Comparison of ENCODE assay signal across 14 cellular contexts in the genomic region with DNA sequence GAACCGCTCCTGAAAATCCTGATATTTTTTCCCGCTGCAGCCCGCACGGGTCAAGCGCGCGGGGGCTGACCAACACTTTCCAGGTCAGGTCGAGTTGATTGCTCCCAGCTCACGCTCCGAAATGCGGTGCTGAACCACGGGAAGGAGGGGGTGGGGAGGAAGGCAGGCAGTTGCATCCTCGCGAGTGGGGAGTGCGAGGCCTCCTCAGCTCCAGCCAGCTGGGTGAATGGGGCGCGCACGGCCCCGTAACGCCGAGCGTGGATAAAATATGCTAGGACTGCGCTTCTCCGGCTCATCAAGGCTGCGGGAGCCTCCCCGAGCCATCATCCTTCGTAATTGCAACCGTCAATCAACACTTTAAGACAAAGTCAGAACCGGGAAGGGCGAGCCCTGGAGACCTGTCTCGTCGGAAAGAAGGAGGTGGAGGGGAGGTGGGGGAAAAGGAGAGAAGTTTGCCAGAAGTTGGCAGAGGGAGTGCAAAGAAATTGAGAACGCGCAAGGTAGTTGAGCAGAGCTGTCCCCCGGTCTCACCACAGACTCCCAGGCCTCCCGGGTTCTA. TPM values are rescaled to one million over a fixed set of nuclear protein-coding genes. Genes with fewer than 3 reads are reported as not detected.
DNase-seq lines count a peak whose midpoint lies in the region; ATAC-seq, FAIRE-seq and TF ChIP-seq lines count a peak whose summit lies in the region.
"Had no signal": no experiment of that assay in that cellular context is flagged by ENCODE, and none has a peak within 500 bp of the region (broad histone marks: within the 10 kb centered on the region; RNA-seq: fewer than 3 reads in every experiment).

No MANE protein-coding gene starts in this region.

- in situ Hi-C loops in gastrocnemius medialis (cut with MboI; ENCODE audit: low sequenced_read_pairs in 4 of 4), result no loop called here

- H3K9me3 Mint-ChIP-seq in Caco-2 (ENCODE audit: unreplicated experiment), result no peaks in the 10 kb centered on the region
- H3K9me3 Mint-ChIP-seq: CD4-positive, alpha-beta T cell had no signal

- peaks cover 3% of the 10 kb centered on the region for H3K36me3 Mint-ChIP-seq in Caco-2 (ENCODE audit: insufficient read depth, unreplicated experiment)

- H3K4me2 ChIP-seq in keratinocyte (ENCODE audit: control insufficient read depth, extremely low read depth, insufficient read depth, low read depth, low read length), result peak overlapping the region; percentile 65

- H3K9me1 ChIP-seq in keratinocyte (ENCODE audit: control insufficient read depth, extremely low read depth, insufficient read depth, low read length), result no peaks in the 10 kb centered on the region

- no TSS peak for BruUV-seq in Caco-2 (replicated peaks; lab: Mats Ljungman, UMichigan)

- POLR2A ChIA-PET in Caco-2 (lab: Charles Lee), result no interaction called here

- H2AFZ ChIP-seq in keratinocyte (ENCODE audit: control insufficient read depth, low read length), result no peak overlapping the region

- no peak for TF ChIP-seq POLR2A in gastrocnemius medialis (IDR thresholded peaks at IDR 0.05)
- no peak for TF ChIP-seq POLR2A in uterus (IDR thresholded peaks at IDR 0.05)

- H3K4me1 ChIP-seq in HUES48 (ENCODE audit: control insufficient read depth, insufficient read depth, low read length), result peaks cover 49% of the 10 kb centered on the region
- H3K4me1 ChIP-seq in keratinocyte (ENCODE audit: control insufficient read depth, extremely low read depth, insufficient read depth, low read length), result peaks cover 15% of the 10 kb centered on the region
- peaks cover 13 to 26% of the 10 kb centered on the region in 2 donors for H3K4me1 ChIP-seq in gastrocnemius medialis
- H3K4me1 ChIP-seq in uterus, result peaks cover 0 to 7% of the 10 kb centered on the region in 2 donors
- 0 out of 2 replicates have a peak, but pooled peaks cover 3% of the 10 kb centered on the region for H3K4me1 ChIP-seq in Caco-2

- H3K79me2 ChIP-seq in keratinocyte (ENCODE audit: control insufficient read depth, insufficient read depth, low read length), result no peaks in the 10 kb centered on the region

- CTCF ChIA-PET in Caco-2 (lab: Charles Lee), result no interaction called here

- no peak overlapping the region for H3K4me3 Mint-ChIP-seq in Caco-2 (ENCODE audit: unreplicated experiment)
- H3K4me3 Mint-ChIP-seq: CD4-positive, alpha-beta T cell had no signal

- peak overlapping the region; percentile 75 for H3K4me3 ChIP-seq in HUES48 (ENCODE audit: low read depth, low read length)
- H3K4me3 ChIP-seq in choroid plexus epithelial cell (ENCODE audit: low read depth, low read length), result peak overlapping the region; percentile 30
- peak overlapping the region in 1 of 3 experiments; percentile 58 for H3K4me3 ChIP-seq in keratinocyte (ENCODE audit: control insufficient read depth in 2 of 3, extremely low read depth in 1 of 3, insufficient read depth in 2 of 3, low read depth in 1 of 3, low read length in 3 of 3)
- peak overlapping the region; percentile 9 to 38 (median 20) for H3K4me3 ChIP-seq in gastrocnemius medialis
- H3K4me3 ChIP-seq in uterus, result no peak overlapping the region
- no peak overlapping the region for H3K4me3 ChIP-seq in Caco-2 (ENCODE audit: low read depth, low read length)

- no peak overlapping the region for H3K27ac ChIP-seq in HUES48 (ENCODE audit: low read depth, low read length)
- no peak overlapping the region for H3K27ac ChIP-seq in keratinocyte (ENCODE audit: control insufficient read depth, insufficient read depth, low read length)
- H3K27ac ChIP-seq in gastrocnemius medialis, result no peak overlapping the region
- H3K27ac ChIP-seq in uterus, result no peak overlapping the region
- H3K27ac ChIP-seq: RWPE1 had no signal

- no peak for DNase-seq in choroid plexus epithelial cell (ENCODE audit: low read depth)
- DNase-seq in keratinocyte (ENCODE audit: low read depth, low spot score), result no peak
- no peak for DNase-seq in gastrocnemius medialis
- no peak for DNase-seq in uterus
- no peak for DNase-seq in stimulated activated CD4-positive, alpha-beta T cell treated with anti-CD3 and anti-CD28 coated beads, Interleukin-12 subunit alpha, Interleukin-12 subunit beta, amount 100 ng/mL, for 4 hours
- no peak for DNase-seq in Caco-2
- DNase-seq: CD4-positive, alpha-beta T cell; effector CD8-positive, alpha-beta T cell; NCI-H226; T1000 had no signal

- no peaks in the 10 kb centered on the region for H3K27me3 Mint-ChIP-seq in Caco-2 (ENCODE audit: insufficient read depth, unreplicated experiment)

- intact Hi-C loops in gastrocnemius medialis (cut with DNase I; ENCODE audit: low total_unique reads), result loop anchor here (10.0 kb wide), 2 partner anchors 209 to 269 kb away; no protein-coding TSS in a partner anchor
- intact Hi-C loops in uterus (cut with DNase I; ENCODE audit: low total_unique reads), result no loop called here
- intact Hi-C loops in Caco-2 (cut with micrococcal nuclease; ENCODE audit: unreplicated experiment), result no loop called here

- peaks cover 13% of the 10 kb centered on the region for H3K4me1 Mint-ChIP-seq in Caco-2 (ENCODE audit: low read depth, unreplicated experiment)

- peaks cover 7% of the 10 kb centered on the region for H4K20me1 ChIP-seq in keratinocyte (ENCODE audit: control insufficient read depth, extremely low read depth, insufficient read depth, low read length)

- H3K36me3 ChIP-seq in HUES48 (ENCODE audit: control insufficient read depth, insufficient read depth, low read length) (no peaks in the 10 kb centered on the region), keratinocyte (ENCODE audit: control insufficient read depth in 2 of 2, extremely low read depth in 1 of 2, insufficient read depth in 2 of 2, low read length in 2 of 2) (no peaks in the 10 kb centered on the region), gastrocnemius medialis (no peaks in the 10 kb centered on the region), uterus (no peaks in the 10 kb centered on the region), Caco-2 (ENCODE audit: control insufficient read depth, insufficient read depth, low read length) (no peaks in the 10 kb centered on the region)

- H3K27me3 ChIP-seq in HUES48 (ENCODE audit: control insufficient read depth, insufficient read depth, low read length) (peaks cover 91% of the 10 kb centered on the region), keratinocyte (ENCODE audit: control insufficient read depth, extremely low read depth, insufficient read depth, low read length) (peaks cover 89% of the 10 kb centered on the region), gastrocnemius medialis (peaks cover 95 to 98% (median 95%) of the 10 kb centered on the region in 3 donors), uterus (peaks cover 0 to 61% of the 10 kb centered on the region in 2 donors), Caco-2 (replicated peaks; ENCODE audit: control insufficient read depth, insufficient read depth, low read length) (no peaks in the 10 kb centered on the region)

- dilution Hi-C loops in keratinocyte (cut with MboI; ENCODE audit: extremely low pct_ligation_motif_present, low sequenced_read_pairs), result no loop called here

- H3K9me3 ChIP-seq in HUES48 (ENCODE audit: control insufficient read depth, insufficient read depth, low read length), result no peaks in the 10 kb centered on the region
- H3K9me3 ChIP-seq in keratinocyte (ENCODE audit: control insufficient read depth, low read depth, low read length), result no peaks in the 10 kb centered on the region
- no peaks in the 10 kb centered on the region for H3K9me3 ChIP-seq in gastrocnemius medialis
- no peaks in the 10 kb centered on the region for H3K9me3 ChIP-seq in uterus
- no peaks in the 10 kb centered on the region for H3K9me3 ChIP-seq in Caco-2

- FAIRE-seq in keratinocyte (lab: Jason Lieb, UNC), result no peak

- H3K27ac Mint-ChIP-seq in Caco-2 (ENCODE audit: unreplicated experiment), result no peak overlapping the region
- H3K27ac Mint-ChIP-seq: CD4-positive, alpha-beta T cell had no signal

- ATAC-seq in gastrocnemius medialis (no peak), HG03175 (IDR thresholded peaks at IDR 0.05; ENCODE audit: unreplicated experiment) (no peak)

- TF ChIP-seq CTCF in choroid plexus epithelial cell (conservative IDR thresholded peaks at IDR 0.05; ENCODE audit: low read depth, low read length) (no peak), keratinocyte (optimal IDR thresholded peaks at IDR 0.05 in 1 of 3, IDR thresholded peaks at IDR 0.05 in 1 of 3, conservative IDR thresholded peaks at IDR 0.05 in 1 of 3; ENCODE audit: extremely low read depth in 1 of 3, insufficient read depth in 2 of 3, low read length in 3 of 3) (no peak), gastrocnemius medialis (IDR thresholded peaks at IDR 0.05 in 4 of 5, conservative IDR thresholded peaks at IDR 0.05 in 1 of 5) (no peak), uterus (IDR thresholded peaks at IDR 0.05) (no peak), Caco-2 (IDR thresholded peaks at IDR 0.05; ENCODE audit: insufficient read depth in 1 of 2, low read depth in 1 of 2, low read length in 1 of 2, severe bottlenecking in 1 of 2, unreplicated experiment in 1 of 2) (no peak)

- no peak overlapping the region for H3K9ac ChIP-seq in HUES48 (ENCODE audit: low read depth, low read length)
- no peak overlapping the region for H3K9ac ChIP-seq in keratinocyte (ENCODE audit: control insufficient read depth, extremely low read depth, insufficient read depth, low read length)

RNA-seq across cellular contexts. Expression of a gene that starts 8.0 kb away (rescaled TPM):
- polyA plus RNA-seq in keratinocyte, result 0.01 to 0.05 TPM in 2 of 3 replicates, not detected in the other
- polyA plus RNA-seq in keratinocyte (2011; ENCODE audit: low read depth), result not detected
- not detected in 2 replicates for polyA plus RNA-seq in keratinocyte (2011; cell fraction: cytosol; rRNA removed)
- polyA plus RNA-seq in keratinocyte (2011; cell fraction: nucleus; rRNA removed), result not detected in 2 replicates
- not detected in 2 replicates for polyA plus RNA-seq in keratinocyte (2012; ENCODE audit: low replicate concordance)
- not detected in 3 replicates for polyA minus RNA-seq in keratinocyte
- not detected for polyA minus RNA-seq in keratinocyte (2011; cell fraction: cytosol; rRNA and poly(A)+ RNA removed)
- polyA minus RNA-seq in keratinocyte (2011; cell fraction: nucleus; rRNA and poly(A)+ RNA removed), result not detected in 2 replicates
- 1 to 10 TPM; 1.1 to 1.9 (median 1.2) TPM for total RNA-seq in gastrocnemius medialis
- total RNA-seq in uterus, result 10 to 100 TPM in 2 of 4 donors, 1 to 10 TPM in 2; 5.0 to 21.5 (median 11.8) TPM
- 6.5 and 9.1 TPM in 2 replicates for total RNA-seq in Caco-2 (2022)
- total RNA-seq: CD4-positive, alpha-beta T cell; myocyte had no signal

Comparison
In these comparisons a context has a peak if more than half of its experiments do, and no peak if none do; other contexts are left out.
1. H3K4me3 ChIP-seq: peak in HUES48 (single experiment), choroid plexus epithelial cell (single experiment) and gastrocnemius medialis (4 of 4); none in uterus (0 of 2) and Caco-2 (single experiment).